In genomic region chrX:50813843-50814661, GRCh38 we compare ENCODE assay signal across 8 cellular contexts. TPM values are rescaled to one million over a fixed set of nuclear protein-coding genes. Genes with fewer than 3 reads are reported as not detected.
A peak's percentile ranks its signal among the peaks of the same experiment; 100 is the strongest.
DNase-seq lines count a peak whose midpoint lies in the region; ATAC-seq and TF ChIP-seq lines count a peak whose summit lies in the region.

SHROOM4 (minus strand) TSS chrX:50814194; CDS start chrX:50814018, 176 bp downstream.

- ATAC-seq in GM18870 (IDR thresholded peaks at IDR 0.05; ENCODE audit: unreplicated experiment) (no peak), GM19035 (IDR thresholded peaks at IDR 0.05; ENCODE audit: unreplicated experiment) (no peak)

- peak within 1 kb of the TSS; percentile 94 for H3K27ac Mint-ChIP-seq in chondrocyte (ENCODE audit: unreplicated experiment)
- no peak within 1 kb of the TSS for H3K27ac Mint-ChIP-seq in activated T-helper 2 cell treated with anti-CD3 and anti-CD28 coated beads, Interferon-gamma antibody, Interleukin-2, Interleukin-4, amounts not matched to agents 10 μg/mL and 5 μg/mL and 100 μg/mL, durations not matched to agents 14 hours and 24 hours and 36 hours

- intact Hi-C loops in activated T-helper 2 cell treated with anti-CD3 and anti-CD28 coated beads, Interferon-gamma antibody, Interleukin-2, Interleukin-4, amounts not matched to agents 10 μg/mL and 5 μg/mL and 100 μg/mL, durations not matched to agents 14 hours and 24 hours and 36 hours (cut with micrococcal nuclease): no loop called here

- peak within 1 kb of the TSS; percentile 77 for H3K4me3 Mint-ChIP-seq in chondrocyte (ENCODE audit: unreplicated experiment)
- no peak within 1 kb of the TSS for H3K4me3 Mint-ChIP-seq in activated T-helper 2 cell treated with anti-CD3 and anti-CD28 coated beads, Interferon-gamma antibody, Interleukin-2, Interleukin-4, amounts not matched to agents 10 μg/mL and 5 μg/mL and 100 μg/mL, durations not matched to agents 14 hours and 24 hours and 36 hours (ENCODE audit: low read depth)

- H3K4me3 ChIP-seq in skeletal muscle cell (ENCODE audit: low read depth, low read length): peak within 1 kb of the TSS; percentile 61

- TF ChIP-seq CTCF in chondrocyte (IDR thresholded peaks at IDR 0.05): no peak

- peaks cover 13% of the 10 kb centered on the region for H3K9me3 Mint-ChIP-seq in chondrocyte (ENCODE audit: low read depth)
- H3K9me3 Mint-ChIP-seq in activated T-helper 2 cell treated with anti-CD3 and anti-CD28 coated beads, Interferon-gamma antibody, Interleukin-2, Interleukin-4, amounts not matched to agents 10 μg/mL and 5 μg/mL and 100 μg/mL, durations not matched to agents 14 hours and 24 hours and 36 hours: no peaks in the 10 kb centered on the region

- no peaks in the 10 kb centered on the region for H3K27me3 Mint-ChIP-seq in chondrocyte (ENCODE audit: low read depth)
- peaks cover 35% of the 10 kb centered on the region for H3K27me3 Mint-ChIP-seq in activated T-helper 2 cell treated with anti-CD3 and anti-CD28 coated beads, Interferon-gamma antibody, Interleukin-2, Interleukin-4, amounts not matched to agents 10 μg/mL and 5 μg/mL and 100 μg/mL, durations not matched to agents 14 hours and 24 hours and 36 hours (ENCODE audit: low read depth)

- H3K36me3 Mint-ChIP-seq in chondrocyte (ENCODE audit: low read depth): no peaks in the 10 kb centered on the region
- H3K36me3 Mint-ChIP-seq in activated T-helper 2 cell treated with anti-CD3 and anti-CD28 coated beads, Interferon-gamma antibody, Interleukin-2, Interleukin-4, amounts not matched to agents 10 μg/mL and 5 μg/mL and 100 μg/mL, durations not matched to agents 14 hours and 24 hours and 36 hours (ENCODE audit: low read depth): no peaks in the 10 kb centered on the region

- DNase-seq in HuH-7 (ENCODE audit: low spot score) (peak; percentile 15), chondrocyte (ENCODE audit: low spot score) (peak; percentile 90), islet precursor cell (peak; percentile 87), skeletal muscle cell (ENCODE audit: low read depth) (peak; percentile 25), SHP77 treated with DMSO at 0.1 percent for 48 hours (lab: John Stamatoyannopoulos, UW) (no peak)
- DNase-seq in activated T-helper 2 cell treated with anti-CD3 and anti-CD28 coated beads, Interferon-gamma antibody, Interleukin-2, Interleukin-4, amounts not matched to agents 10 μg/mL and 5 μg/mL and 100 μg/mL, durations not matched to agents 14 hours and 24 hours and 36 hours (ENCODE audit: low spot score): no peak

- peaks cover 28% of the 10 kb centered on the region for H3K4me1 Mint-ChIP-seq in chondrocyte (ENCODE audit: low read depth)
- peaks cover 5% of the 10 kb centered on the region for H3K4me1 Mint-ChIP-seq in activated T-helper 2 cell treated with anti-CD3 and anti-CD28 coated beads, Interferon-gamma antibody, Interleukin-2, Interleukin-4, amounts not matched to agents 10 μg/mL and 5 μg/mL and 100 μg/mL, durations not matched to agents 14 hours and 24 hours and 36 hours (ENCODE audit: low read depth)

RNA-seq across cellular contexts. Expression of gene SHROOM4, which starts in this region (rescaled TPM):
- total RNA-seq in chondrocyte: 5.5 to 7.5 TPM (median 6.4 TPM) in 3 replicates
- not detected in 2 replicates for total RNA-seq in activated T-helper 2 cell treated with anti-CD3 and anti-CD28 coated beads, Interferon-gamma antibody, Interleukin-2, Interleukin-4, amounts not matched to agents 10 μg/mL and 5 μg/mL and 100 μg/mL, durations not matched to agents 14 hours and 24 hours and 36 hours

Comparison
In these comparisons a context has a peak if more than half of its experiments do, and no peak if none do; other contexts are left out.
1. DNase-seq: peak in HuH-7 (single experiment), chondrocyte (single experiment), islet precursor cell (single experiment) and skeletal muscle cell (single experiment); none in activated T-helper 2 cell treated with anti-CD3 and anti-CD28 coated beads, Interferon-gamma antibody, Interleukin-2, Interleukin-4, amounts not matched to agents 10 μg/mL and 5 μg/mL and 100 μg/mL, durations not matched to agents 14 hours and 24 hours and 36 hours (single experiment) and SHP77 treated with DMSO at 0.1 percent for 48 hours (single experiment).